Comparison of ENCODE assay signal across 28 cellular contexts in the genomic region with DNA sequence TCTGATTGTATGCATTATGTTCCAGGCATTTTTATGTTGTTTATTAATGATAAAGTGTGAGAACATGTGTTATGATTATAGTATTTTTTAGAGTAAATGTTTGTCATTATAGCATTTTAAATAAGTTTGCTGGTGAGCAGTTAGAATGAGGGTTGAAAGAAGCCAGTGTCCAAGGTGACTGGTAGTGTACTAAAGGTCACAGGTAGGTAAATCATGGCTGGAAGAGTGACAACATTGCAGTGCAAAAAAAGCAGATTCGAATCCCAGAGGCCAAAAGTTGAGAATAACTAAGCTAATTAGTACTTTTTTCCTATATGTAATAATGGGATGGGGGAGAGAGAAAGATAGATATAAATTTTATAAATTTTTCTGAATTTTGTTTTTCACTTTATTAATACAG.
"Had no signal": no experiment of that assay in that cellular context is flagged by ENCODE, and none has a peak within 500 bp of the region (broad histone marks: within the 10 kb centered on the region; RNA-seq: fewer than 3 reads in every experiment).

No MANE protein-coding gene starts in this region.

- FAIRE-seq: bronchial epithelial cell, islet of Langerhans, TTC549 had no signal

- ATAC-seq: activated CD4-positive, CD25-positive, alpha-beta regulatory T cell treated with anti-CD3 and anti-CD28 coated beads, Interleukin-2, amount 50 U/mL, for 24 hours; activated T-cell treated with anti-CD3 and anti-CD28 coated beads, Interleukin-2, amount 50 U/mL, for 4 hours; activated T-helper 17 cell treated with anti-CD3 and anti-CD28 coated beads, Interleukin-2, amount 50 U/mL, for 72 hours; naive thymus-derived CD4-positive, alpha-beta T cell; right cardiac atrium had no signal

- H3K27me3 ChIP-seq: colonic mucosa, dorsolateral prefrontal cortex, neural progenitor cell, spleen, upper lobe of left lung, vagina had no signal

- H3K9ac ChIP-seq: neural progenitor cell had no signal

- H3K27ac ChIP-seq: colonic mucosa, left ventricle myocardium inferior, neural progenitor cell, spleen, thoracic aorta, upper lobe of left lung, vagina, VCaP had no signal

- H3K36me3 ChIP-seq: colonic mucosa, thoracic aorta had no signal

- H3K4me1 Mint-ChIP-seq: activated T-helper 17 cell treated with anti-CD3 and anti-CD28 coated beads, Interleukin-2, amount 50 U/mL, for 72 hours had no signal

- H3K27ac Mint-ChIP-seq: activated CD4-positive, alpha-beta memory T cell treated with anti-CD3 and anti-CD28 coated beads for 36 hours; activated naive CD8-positive, alpha-beta T cell; activated T-helper 17 cell treated with anti-CD3 and anti-CD28 coated beads, Interleukin-2, amount 50 U/mL, for 72 hours; neural progenitor cell; stimulated activated naive CD8-positive, alpha-beta T cell treated with anti-CD3 and anti-CD28 coated beads, Interleukin-15, Interleukin-2, amounts not matched to agents 100 ng/mL and 50 ng/mL, for 24 hours had no signal

- H3K9me3 ChIP-seq: colonic mucosa, left ventricle myocardium inferior, spleen, thoracic aorta, upper lobe of left lung, vagina had no signal

- H3K4me3 ChIP-seq: colonic mucosa, dorsolateral prefrontal cortex, left ventricle myocardium inferior, neural progenitor cell, spleen, thoracic aorta, upper lobe of left lung, vagina had no signal

- H3K9me3 Mint-ChIP-seq: activated CD4-positive, alpha-beta memory T cell treated with anti-CD3 and anti-CD28 coated beads for 36 hours; activated T-cell treated with anti-CD3 and anti-CD28 coated beads, Interleukin-2, amount 50 U/mL, for 4 hours; activated T-helper 17 cell treated with anti-CD3 and anti-CD28 coated beads, Interleukin-2, amount 50 U/mL, for 72 hours; naive thymus-derived CD4-positive, alpha-beta T cell; neural progenitor cell; stimulated activated naive CD8-positive, alpha-beta T cell treated with anti-CD3 and anti-CD28 coated beads, Interleukin-15, Interleukin-2, amounts not matched to agents 100 ng/mL and 50 ng/mL, for 24 hours had no signal

- H3K27me3 Mint-ChIP-seq: activated CD4-positive, alpha-beta memory T cell treated with anti-CD3 and anti-CD28 coated beads for 36 hours; activated naive CD8-positive, alpha-beta T cell; activated T-helper 17 cell treated with anti-CD3 and anti-CD28 coated beads, Interleukin-2, amount 50 U/mL, for 72 hours; naive thymus-derived CD4-positive, alpha-beta T cell; stimulated activated naive CD8-positive, alpha-beta T cell treated with anti-CD3 and anti-CD28 coated beads, Interleukin-15, Interleukin-2, amounts not matched to agents 100 ng/mL and 50 ng/mL, for 24 hours had no signal

- H3K4me2 ChIP-seq: neural progenitor cell had no signal

- H3K4me3 Mint-ChIP-seq: activated CD4-positive, alpha-beta memory T cell treated with anti-CD3 and anti-CD28 coated beads for 36 hours; activated naive CD8-positive, alpha-beta T cell; activated T-cell treated with anti-CD3 and anti-CD28 coated beads, Interleukin-2, amount 50 U/mL, for 4 hours; activated T-helper 17 cell treated with anti-CD3 and anti-CD28 coated beads, Interleukin-2, amount 50 U/mL, for 72 hours; naive thymus-derived CD4-positive, alpha-beta T cell; neural progenitor cell; stimulated activated naive CD8-positive, alpha-beta T cell treated with anti-CD3 and anti-CD28 coated beads, Interleukin-15, Interleukin-2, amounts not matched to agents 100 ng/mL and 50 ng/mL, for 24 hours had no signal

- DNase-seq: activated CD4-positive, alpha-beta memory T cell treated with anti-CD3 and anti-CD28 coated beads for 36 hours; activated CD4-positive, alpha-beta T cell treated with anti-CD3 and anti-CD28 coated beads for 48 hours; activated T-cell treated with anti-CD3 and anti-CD28 coated beads, Interleukin-2, amount 50 U/mL, for 4 hours; anterior cingulate cortex; cerebellar nuclear complex; colonic mucosa; dorsolateral prefrontal cortex; effector memory CD4-positive, alpha-beta T cell; left ventricle myocardium inferior; mammary epithelial cell; midbrain; naive thymus-derived CD4-positive, alpha-beta T cell; occipital lobe; right cardiac atrium; spleen; T-helper 9 cell; upper lobe of left lung had no signal

- H2AFZ ChIP-seq: neural progenitor cell had no signal

- H3K4me1 ChIP-seq: colonic mucosa, neural progenitor cell had no signal
